In the genomic region with DNA sequence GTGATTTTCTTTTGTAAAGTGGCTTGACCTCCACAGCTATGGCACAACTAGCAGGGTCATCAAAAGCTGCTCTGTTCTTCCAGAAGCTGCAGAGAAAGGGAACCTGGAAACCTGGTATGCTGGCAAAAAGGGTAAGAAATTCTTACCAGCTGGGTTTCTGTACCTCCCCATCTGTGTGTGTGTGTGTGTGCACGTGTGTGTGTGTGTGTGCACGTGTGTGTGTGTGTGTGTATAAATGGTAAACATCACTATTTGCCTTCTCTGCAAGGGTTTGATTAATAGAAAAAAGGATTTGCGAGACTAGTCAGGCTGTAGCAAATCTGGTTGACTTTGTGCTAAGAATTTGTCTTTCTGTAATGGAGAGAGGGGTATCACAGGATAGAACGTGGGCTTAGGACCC, we compare ENCODE assay signal across 25 cellular contexts. TPM values are rescaled to one million over a fixed set of nuclear protein-coding genes. Genes with fewer than 3 reads are reported as not detected.
DNase-seq lines count a peak whose midpoint lies in the region; ATAC-seq, FAIRE-seq and TF ChIP-seq lines count a peak whose summit lies in the region.
"Had no signal": no experiment of that assay in that cellular context is flagged by ENCODE, and none has a peak within 500 bp of the region (broad histone marks: within the 10 kb centered on the region; RNA-seq: fewer than 3 reads in every experiment).

No MANE protein-coding gene starts in this region.

- H3K4me2 ChIP-seq in SK-N-SH = no peak overlapping the region
- H3K4me2 ChIP-seq: A549; BLaER1 treated with 17β-estradiol and CSF1 and Interleukin-3, amounts not matched to agents 10 nM and 100 nM had no signal

- no peaks in the 10 kb centered on the region for H3K27me3 ChIP-seq in SK-N-SH (ENCODE audit: insufficient read depth)
- H3K27me3 ChIP-seq in CD8-positive, alpha-beta T cell (ENCODE audit: insufficient read depth, low read length) = no peaks in the 10 kb centered on the region
- H3K27me3 ChIP-seq: BLaER1 treated with 17β-estradiol and CSF1 and Interleukin-3, amounts not matched to agents 10 nM and 100 nM had no signal

- H3K36me3 ChIP-seq in SK-N-SH (replicated peaks in 1 of 2; ENCODE audit: control insufficient read depth in 1 of 2, insufficient read depth in 2 of 2, low read length in 1 of 2) = no peaks in the 10 kb centered on the region
- H3K36me3 ChIP-seq in CD8-positive, alpha-beta T cell (ENCODE audit: insufficient read depth, low read length) = no peaks in the 10 kb centered on the region
- H3K36me3 ChIP-seq in HEK293 (ENCODE audit: control insufficient read depth in 2 of 2, insufficient read depth in 1 of 2, low read length in 2 of 2) = no peaks in the 10 kb centered on the region
- H3K36me3 ChIP-seq: BLaER1 treated with 17β-estradiol and CSF1 and Interleukin-3, amounts not matched to agents 10 nM and 100 nM had no signal

- TF ChIP-seq CTCF in SK-N-SH (IDR thresholded peaks at IDR 0.05) (no peak), HEK293 (tag by site-specific recombination; IDR thresholded peaks at IDR 0.05) (no peak), WTC11 (IDR thresholded peaks at IDR 0.05) (no peak)
- no peak for TF ChIP-seq CTCF in CD8-positive, alpha-beta T cell (IDR thresholded peaks at IDR 0.05)

- peaks cover 4% of the 10 kb centered on the region for H3K36me3 Mint-ChIP-seq in CD8-positive, alpha-beta T cell
- peaks cover 15% of the 10 kb centered on the region for H3K36me3 Mint-ChIP-seq in WTC11

- no peak overlapping the region for H3K4me3 ChIP-seq in SK-N-SH (ENCODE audit: low read depth in 2 of 2, low read length in 1 of 2)
- no peak overlapping the region for H3K4me3 ChIP-seq in CD8-positive, alpha-beta T cell (ENCODE audit: low read depth, low read length)
- no peak overlapping the region for H3K4me3 ChIP-seq in HEK293 (ENCODE audit: low read depth, low read length)
- H3K4me3 ChIP-seq: A549; BLaER1 treated with 17β-estradiol and CSF1 and Interleukin-3, amounts not matched to agents 10 nM and 100 nM; GM12878 had no signal

- H3K9me3 ChIP-seq in SK-N-SH (no peaks in the 10 kb centered on the region), HEK293 (ENCODE audit: control insufficient read depth, insufficient read depth, low read depth, low read length) (no peaks in the 10 kb centered on the region)
- no peaks in the 10 kb centered on the region for H3K9me3 ChIP-seq in CD8-positive, alpha-beta T cell (ENCODE audit: low read length)
- H3K9me3 ChIP-seq: A549 had no signal

- no peak overlapping the region for H3K9ac ChIP-seq in SK-N-SH
- H3K9ac ChIP-seq: BLaER1 treated with 17β-estradiol and CSF1 and Interleukin-3, amounts not matched to agents 10 nM and 100 nM had no signal

- H3K27ac ChIP-seq in SK-N-SH (ENCODE audit: low read depth in 2 of 2, low read length in 1 of 2) (no peak overlapping the region), HEK293 (ENCODE audit: extremely low read depth, low read depth, low read length) (no peak overlapping the region)
- H3K27ac ChIP-seq in CD8-positive, alpha-beta T cell (ENCODE audit: low read depth, low read length) = no peak overlapping the region
- H3K27ac ChIP-seq: 22Rv1; A549; BLaER1 treated with 17β-estradiol and CSF1 and Interleukin-3, amounts not matched to agents 10 nM and 100 nM; C4-2B had no signal

- FAIRE-seq in GM19239 (lab: Jason Lieb, UNC) = no peak
- FAIRE-seq: A549, GM12878, GM18507 had no signal

- peaks cover 9% of the 10 kb centered on the region for H3K4me1 Mint-ChIP-seq in CD8-positive, alpha-beta T cell (ENCODE audit: low read depth)
- peaks cover 32% of the 10 kb centered on the region for H3K4me1 Mint-ChIP-seq in WTC11

- peaks cover 2% of the 10 kb centered on the region for H3K79me2 ChIP-seq in SK-N-SH (ENCODE audit: insufficient read depth)

- POLR2A ChIA-PET in SK-N-SH (lab: Yijun Ruan, JAX) (no interaction called here), HEK293 (lab: Yijun Ruan, JAX) (interaction anchor here (0.7 kb wide), 1 partner anchor 89 kb away, joined by 8 read pairs; no protein-coding TSS in a partner anchor), WTC11 (lab: Charles Lee) (no interaction called here)
- POLR2A ChIA-PET in CD8-positive, alpha-beta T cell (lab: Charles Lee) = interaction anchor here (1.1 to 1.6 kb wide), 3 partner anchors 32 to 104 kb away, joined by 3 to 4 read pairs (median 4); no protein-coding TSS in a partner anchor

- DNase-seq in SK-N-SH = no peak
- DNase-seq in CD8-positive, alpha-beta T cell = no peak
- no peak for DNase-seq in WTC11 (ENCODE audit: low spot score)
- no peak for DNase-seq in GM19239 (ENCODE audit: insufficient read length, low spot score)
- DNase-seq in central memory CD4-positive, alpha-beta T cell = no peak
- DNase-seq: AML-193; CD4-positive, alpha-beta T cell; CD8-positive, alpha-beta memory T cell; COR-L47; DMS 273 treated with DMSO at 0.1 percent for 48 hours; DMS153; DMS53; DMS79; DND-41; EL; GDM1 had no signal

- peak overlapping the region; percentile 11 for H3K27ac Mint-ChIP-seq in CD8-positive, alpha-beta T cell
- peak overlapping the region; percentile 32; the same call in 1 of the 2 replicates for H3K27ac Mint-ChIP-seq in WTC11
- H3K27ac Mint-ChIP-seq: B cell had no signal

- no peak for TF ChIP-seq EP300 in SK-N-SH (IDR thresholded peaks at IDR 0.05; ENCODE audit: borderline replicate concordance in 1 of 2, low read depth in 1 of 2, low read length in 1 of 2)

- TF ChIP-seq RAD21 in SK-N-SH (IDR thresholded peaks at IDR 0.05; ENCODE audit: low read length) = no peak

- intact Hi-C loops in CD8-positive, alpha-beta T cell (cut with DNase I, micrococcal nuclease) = loop anchor here in 1 of 2 experiments (10.0 kb wide), 2 partner anchors 453 to 1997 kb away; a partner anchor contains a TSS

- no peaks in the 10 kb centered on the region for H3K27me3 Mint-ChIP-seq in CD8-positive, alpha-beta T cell (ENCODE audit: low read depth)
- H3K27me3 Mint-ChIP-seq in WTC11 (ENCODE audit: low read depth) = no peaks in the 10 kb centered on the region; the same call in none of the 2 replicates
- H3K27me3 Mint-ChIP-seq: B cell; CD4-positive, alpha-beta T cell had no signal

- 0 out of 2 replicates have a peak overlapping the region, but pooled peaks have one; percentile 56 for H2AFZ ChIP-seq in SK-N-SH (ENCODE audit: low read depth)

- no peaks in the 10 kb centered on the region for H3K9me2 ChIP-seq in SK-N-SH

- H3K4me1 ChIP-seq in SK-N-SH (ENCODE audit: control insufficient read depth in 1 of 2, insufficient read depth in 2 of 2, low read depth in 1 of 2, low read length in 1 of 2) (peaks cover 0 to 3% of the 10 kb centered on the region in 2 experiments; a peak in 1 of 4 replicates), HEK293 (ENCODE audit: control insufficient read depth, insufficient read depth, low read length) (no peaks in the 10 kb centered on the region)
- H3K4me1 ChIP-seq in CD8-positive, alpha-beta T cell (ENCODE audit: insufficient read depth, low read length) = peaks cover 5% of the 10 kb centered on the region

- no peak overlapping the region for H3K4me3 Mint-ChIP-seq in CD8-positive, alpha-beta T cell
- H3K4me3 Mint-ChIP-seq in WTC11 = no peak overlapping the region
- H3K4me3 Mint-ChIP-seq: B cell; CD4-positive, alpha-beta T cell; CD8-positive, alpha-beta memory T cell had no signal

- CTCF ChIA-PET in SK-N-SH (lab: Yijun Ruan, JAX) (interaction anchor here (0.9 to 1.5 kb wide), 3 partner anchors 11 to 309 kb away, joined by 3 to 6 read pairs (median 3); no protein-coding TSS in a partner anchor), HEK293 (lab: Yijun Ruan, JAX) (interaction anchor here (0.6 to 1.4 kb wide), 2 partner anchors 67 to 970 kb away, joined by 3 read pairs; no protein-coding TSS in a partner anchor), WTC11 (lab: Charles Lee) (interaction anchor here (0.7 to 1.3 kb wide), 4 partner anchors 18 to 309 kb away, joined by 3 to 4 read pairs (median 3); no protein-coding TSS in a partner anchor)
- CTCF ChIA-PET in CD8-positive, alpha-beta T cell (lab: Charles Lee) = interaction anchor here (0.6 to 3.8 kb wide), 5 partner anchors 17 to 309 kb away, joined by 3 to 23 read pairs (median 4); no protein-coding TSS in a partner anchor

- ATAC-seq in SK-N-SH treated with all-trans-retinoic acid at 6 μM for 48 hours (no peak), WTC11 (no peak)
- ATAC-seq in CD8-positive, alpha-beta T cell = no peak
- ATAC-seq: A549, GM12878 had no signal

- peaks cover 11% of the 10 kb centered on the region for H3F3A ChIP-seq in SK-N-SH (replicated peaks; ENCODE audit: insufficient read depth)

- H3K9me3 Mint-ChIP-seq in CD8-positive, alpha-beta T cell = no peaks in the 10 kb centered on the region
- H3K9me3 Mint-ChIP-seq in WTC11 = peaks cover 19% of the 10 kb centered on the region
- H3K9me3 Mint-ChIP-seq: CD4-positive, alpha-beta T cell had no signal

- WGBS in SK-N-SH (ENCODE audit: low lambda C conversion rate) = 49% methylated on average over 4 of the region's 4 CpGs

- no peaks in the 10 kb centered on the region for H4K20me1 ChIP-seq in SK-N-SH (ENCODE audit: insufficient read depth)

TF ChIP-seq in SK-N-SH, 30 proteins besides CTCF, POLR2A, EP300 and RAD21:
- TF ChIP-seq ELF1 (IDR thresholded peaks at IDR 0.05) (no peak), FOXJ3 (CRISPR knock-in tag; IDR thresholded peaks at IDR 0.05) (no peak)

TF ChIP-seq in SK-N-SH treated with all-trans-retinoic acid at 6 μM for 48 hours, 23 proteins besides CTCF, POLR2A, EP300 and RAD21 (continues in another document):
- TF ChIP-seq ZNF70 (CRISPR knock-in tag; IDR thresholded peaks at IDR 0.05) = no peak

RNA-seq across cellular contexts. Expression of a gene that starts 4.7 kb away (rescaled TPM):
- polyA plus RNA-seq in SK-N-SH (2012; rRNA removed) = 88.3 and 88.6 TPM in 2 replicates
- 77.8 and 86.6 TPM in 2 replicates for polyA plus RNA-seq in SK-N-SH (2012; cell fraction: cytosol; rRNA removed)
- 48.0 and 55.8 TPM in 2 replicates for polyA plus RNA-seq in SK-N-SH (2012; cell fraction: nucleus; rRNA removed)
- total RNA-seq in CD8-positive, alpha-beta T cell = 10 to 100 TPM; 11.2 to 12.0 TPM
- total RNA-seq in WTC11 (2021) = 68.1 to 77.1 TPM (median 70.1 TPM) in 3 replicates

RNA-seq across cellular contexts. Expression of a gene that starts 32.3 kb away (rescaled TPM):
- polyA plus RNA-seq in SK-N-SH (2012; rRNA removed) = 3.0 and 5.7 TPM in 2 replicates
- polyA plus RNA-seq in SK-N-SH (2012; cell fraction: cytosol; rRNA removed) = 1.0 and 2.3 TPM in 2 replicates
- polyA plus RNA-seq in SK-N-SH (2012; cell fraction: nucleus; rRNA removed) = 8.8 and 12.0 TPM in 2 replicates
- 10 to 100 TPM; 11.1 TPM for total RNA-seq in CD8-positive, alpha-beta T cell
- total RNA-seq in WTC11 (2021) = 11.5 to 14.2 TPM (median 12.6 TPM) in 3 replicates

Comparison
In these comparisons a context has a peak if more than half of its experiments do, and no peak if none do; other contexts are left out.
1. POLR2A ChIA-PET loops: an anchor here in CD8-positive, alpha-beta T cell (1.1 to 1.6 kb wide) and HEK293 (0.7 kb wide); none called in SK-N-SH and WTC11.